Comparison of ENCODE assay signal across 20 cellular contexts in genomic region chr1:22534951-22535350, GRCh38. TPM values are rescaled to one million over a fixed set of nuclear protein-coding genes. Genes with fewer than 3 reads are reported as not detected.
DNase-seq lines count a peak whose midpoint lies in the region; ATAC-seq and TF ChIP-seq lines count a peak whose summit lies in the region.
"Had no signal": no experiment of that assay in that cellular context is flagged by ENCODE, and none has a peak within 500 bp of the region (broad histone marks: within the 10 kb centered on the region; RNA-seq: fewer than 3 reads in every experiment).

No MANE protein-coding gene starts in this region.

- H3K4me1 ChIP-seq in cardiac muscle cell (ENCODE audit: low read depth), result peaks cover 11% of the 10 kb centered on the region
- H3K4me1 ChIP-seq in body of pancreas, result peaks cover 68% of the 10 kb centered on the region
- peaks cover 3% of the 10 kb centered on the region for H3K4me1 ChIP-seq in ovary (ENCODE audit: insufficient read depth)
- H3K4me1 ChIP-seq: A549 had no signal

- H3K9me3 ChIP-seq in cardiac muscle cell (ENCODE audit: low read depth) (no peaks in the 10 kb centered on the region), body of pancreas (no peaks in the 10 kb centered on the region), ovary (no peaks in the 10 kb centered on the region)
- H3K9me3 ChIP-seq: A549; BE2C; BLaER1 treated with 17β-estradiol and CSF1 and Interleukin-3, amounts not matched to agents 10 nM and 100 nM had no signal

- 30 to 33% methylated on average over 3 to 4 of the region's 4 CpGs for WGBS in body of pancreas, 2 donors
- WGBS in ovary, 3 donors, result 93 to 98% (median 97%) methylated on average over 4 of the region's 4 CpGs

- intact Hi-C loops in Right ventricle myocardium inferior (cut with DNase I), result no loop called here
- intact Hi-C loops in body of pancreas (cut with DNase I), result loop anchor here (10.0 kb wide), 1 partner anchor 100 kb away; no protein-coding TSS in a partner anchor
- intact Hi-C loops in ovary (cut with DNase I), result no loop called here

- no peak for TF ChIP-seq CTCF in cardiac muscle cell (IDR thresholded peaks at IDR 0.05; ENCODE audit: low read depth, low read length)
- no peak for TF ChIP-seq CTCF in body of pancreas (IDR thresholded peaks at IDR 0.05)
- TF ChIP-seq CTCF in ovary (IDR thresholded peaks at IDR 0.05), result no peak

- H3K36me3 ChIP-seq in cardiac muscle cell (no peaks in the 10 kb centered on the region), body of pancreas (replicated peaks in 1 of 2; ENCODE audit: insufficient read depth in 1 of 2, low read depth in 2 of 2) (no peaks in the 10 kb centered on the region), ovary (no peaks in the 10 kb centered on the region)
- H3K36me3 ChIP-seq: BE2C had no signal

- no peaks in the 10 kb centered on the region for H3K27me3 ChIP-seq in cardiac muscle cell
- H3K27me3 ChIP-seq in body of pancreas, result no peaks in the 10 kb centered on the region
- H3K27me3 ChIP-seq in ovary, result no peaks in the 10 kb centered on the region
- H3K27me3 ChIP-seq: BE2C; BLaER1 treated with 17β-estradiol and CSF1 and Interleukin-3, amounts not matched to agents 10 nM and 100 nM had no signal

- no peak for TF ChIP-seq EP300 in ovary (IDR thresholded peaks at IDR 0.05)

- H3K27ac ChIP-seq in cardiac muscle cell (peak overlapping the region; percentile 15), body of pancreas (peak overlapping the region in 1 of 4 donors; percentile 31), ovary (no peak overlapping the region)
- H3K27ac ChIP-seq: A549; BLaER1 treated with 17β-estradiol and CSF1 and Interleukin-3, amounts not matched to agents 10 nM and 100 nM; GM23248 had no signal

- ATAC-seq in Right ventricle myocardium inferior (no peak), body of pancreas (peak; percentile 17)
- ATAC-seq: A549 had no signal

- DNase-seq in NCI-H1092 treated with DMSO at 0.1 percent for 48 hours (lab: John Stamatoyannopoulos, UW), result peak; percentile 29
- no peak for DNase-seq in NCI-H1092 (lab: John Stamatoyannopoulos, UW)
- DNase-seq in cardiac muscle cell (ENCODE audit: low read depth in 1 of 2, low spot score in 1 of 2), result no peak
- DNase-seq in Right ventricle myocardium inferior (ENCODE audit: missing footprints), result no peak
- DNase-seq in body of pancreas, result peak in 2 of 4 donors; percentile 52 to 68
- DNase-seq in ovary, result no peak
- no peak for DNase-seq in NCI-H2196 (lab: John Stamatoyannopoulos, UW; ENCODE audit: unreplicated experiment)
- DNase-seq: 8988T; ACHN; AML-193; BE2C; CD4-positive, alpha-beta T cell; CD8-positive, alpha-beta memory T cell; DMS 273 treated with DMSO at 0.1 percent for 48 hours; DND-41; GM23248; HCEC 1CT had no signal

- H3K4me3 ChIP-seq in cardiac muscle cell (no peak overlapping the region), body of pancreas (no peak overlapping the region), ovary (no peak overlapping the region)
- H3K4me3 ChIP-seq: A549; BLaER1 treated with 17β-estradiol and CSF1 and Interleukin-3, amounts not matched to agents 10 nM and 100 nM; GM23248 had no signal

- TF ChIP-seq POLR2A in body of pancreas (IDR thresholded peaks at IDR 0.05) (no peak), ovary (IDR thresholded peaks at IDR 0.05) (no peak)

RNA-seq across cellular contexts. Expression of gene EPHA8, which starts 28.3 kb away (rescaled TPM):
- total RNA-seq in cardiac muscle cell (5.1 and 10.9 TPM in 2 replicates), Right ventricle myocardium inferior (not detected), body of pancreas (under 1 TPM; 0.52 to 0.66 TPM), ovary (not detected)
- polyA plus RNA-seq in cardiac muscle cell (4.7 and 13.2 TPM in 2 replicates), ovary (under 1 TPM in 1 of 2 donors, not detected in 1; 0.02 TPM)
- total RNA-seq: CD4-positive, alpha-beta T cell; CD8-positive, alpha-beta memory T cell; GM23248 had no signal
- polyA plus RNA-seq: A549; CD14-positive monocyte; CD8-positive, alpha-beta memory T cell; GM23248 had no signal
